25 cellular contexts compared by ENCODE assay signal in genomic region chr19:723247-723646, GRCh38. TPM values are rescaled to one million over a fixed set of nuclear protein-coding genes. Genes with fewer than 3 reads are reported as not detected.
DNase-seq lines count a peak whose midpoint lies in the region; ATAC-seq and TF ChIP-seq lines count a peak whose summit lies in the region.
"Had no signal": no experiment of that assay in that cellular context is flagged by ENCODE, and none has a peak within 500 bp of the region (broad histone marks: within the 10 kb centered on the region; RNA-seq: fewer than 3 reads in every experiment).

No MANE protein-coding gene starts in this region.

- H3K4me1 ChIP-seq in heart left ventricle, result peaks cover 0 to 50% (median 36%) of the 10 kb centered on the region in 12 donors
- peaks cover 26% of the 10 kb centered on the region for H3K4me1 ChIP-seq in OCI-LY7 (ENCODE audit: insufficient read depth, low read length, poor library complexity, severe bottlenecking)

- H3K4me3 ChIP-seq in heart left ventricle (no peak overlapping the region), OCI-LY7 (ENCODE audit: low read depth, low read length, poor library complexity, severe bottlenecking) (peak overlapping the region; percentile 3)
- H3K4me3 ChIP-seq: SK-N-MC had no signal

- CTCF ChIA-PET in OCI-LY7 (lab: Charles Lee; ENCODE audit: unreplicated experiment), result no interaction called here

- peaks cover 0 to 20% (median 10%) of the 10 kb centered on the region in 9 donors for H3K27me3 ChIP-seq in heart left ventricle

- POLR2A ChIA-PET in OCI-LY7 (lab: Charles Lee), result interaction anchor here (0.6 kb wide), 1 partner anchor 22 kb away, joined by 3 read pairs; no protein-coding TSS in a partner anchor

- peaks cover 0 to 18% (median 17%) of the 10 kb centered on the region in 3 donors for H3K27me3 Mint-ChIP-seq in naive B cell
- peaks cover 20% of the 10 kb centered on the region for H3K27me3 Mint-ChIP-seq in activated T-cell treated with anti-CD3 and anti-CD28 coated beads, Interleukin-2, amount 50 U/mL, for 4 hours (ENCODE audit: low read depth)

- H3K27ac Mint-ChIP-seq in naive B cell, result peak overlapping the region in 1 of 6 donors; percentile 79
- H3K27ac Mint-ChIP-seq: CD8-positive, alpha-beta memory T cell had no signal

- peak overlapping the region in 5 of 8 donors; percentile 45 to 64 (median 56) for H3K4me3 Mint-ChIP-seq in naive B cell
- no peak overlapping the region for H3K4me3 Mint-ChIP-seq in activated T-cell treated with anti-CD3 and anti-CD28 coated beads, Interleukin-2, amount 50 U/mL, for 4 hours

- H3K4me2 ChIP-seq in OCI-LY7 (ENCODE audit: low read length), result peak overlapping the region; percentile 52

- peaks cover 7 to 12% (median 8%) of the 10 kb centered on the region in 3 donors for H3K4me1 Mint-ChIP-seq in naive B cell
- no peaks in the 10 kb centered on the region for H3K4me1 Mint-ChIP-seq in activated T-cell treated with anti-CD3 and anti-CD28 coated beads, Interleukin-2, amount 50 U/mL, for 4 hours (ENCODE audit: low read depth)
- H3K4me1 Mint-ChIP-seq: CD8-positive, alpha-beta memory T cell had no signal

- intact Hi-C loops in heart left ventricle (cut with DNase I) (no loop called here), Right ventricle myocardium inferior (cut with DNase I) (no loop called here), OCI-LY7 (cut with micrococcal nuclease; ENCODE audit: unreplicated experiment) (no loop called here)

- DNase-seq in heart left ventricle (no peak), Right ventricle myocardium inferior (ENCODE audit: missing footprints) (no peak), OCI-LY7 (ENCODE audit: low spot score) (no peak), naive B cell (no peak), NCI-H69 (lab: John Stamatoyannopoulos, UW) (no peak), D341Med (ENCODE audit: low spot score) (no peak)
- no peak for DNase-seq in activated T-cell treated with anti-CD3 and anti-CD28 coated beads, Interleukin-2, amount 50 U/mL, for 4 hours
- DNase-seq: ACHN; Calu3; CD8-positive, alpha-beta memory T cell; GDM1; KBM-7; MM.1S; NCI-H1048; NCI-H1417 treated with DMSO at 0.1 percent for 48 hours; NCI-H187; NCI-H446; NCI-H526; PC-3; RPMI8226; SHP77 treated with DMSO at 0.1 percent for 48 hours had no signal

- TF ChIP-seq CTCF in heart left ventricle (IDR thresholded peaks at IDR 0.05) (no peak), OCI-LY7 (conservative IDR thresholded peaks at IDR 0.05; ENCODE audit: low read length) (no peak)

- H3K9me2 ChIP-seq in OCI-LY7 (ENCODE audit: insufficient read depth, low read length), result no peaks in the 10 kb centered on the region

- no peaks in the 10 kb centered on the region for H3K36me3 Mint-ChIP-seq in naive B cell
- no peaks in the 10 kb centered on the region for H3K36me3 Mint-ChIP-seq in activated T-cell treated with anti-CD3 and anti-CD28 coated beads, Interleukin-2, amount 50 U/mL, for 4 hours (ENCODE audit: insufficient read depth)
- H3K36me3 Mint-ChIP-seq: CD8-positive, alpha-beta memory T cell had no signal

- H3K9me3 Mint-ChIP-seq in naive B cell, result no peaks in the 10 kb centered on the region
- no peaks in the 10 kb centered on the region for H3K9me3 Mint-ChIP-seq in activated T-cell treated with anti-CD3 and anti-CD28 coated beads, Interleukin-2, amount 50 U/mL, for 4 hours
- H3K9me3 Mint-ChIP-seq: CD8-positive, alpha-beta memory T cell had no signal

- peaks cover 0 to 5% (median 0%) of the 10 kb centered on the region in 9 donors for H3K36me3 ChIP-seq in heart left ventricle
- H3K36me3 ChIP-seq in OCI-LY7 (ENCODE audit: insufficient read depth, low read length), result no peaks in the 10 kb centered on the region

- no peaks in the 10 kb centered on the region for H4K20me1 ChIP-seq in OCI-LY7 (ENCODE audit: insufficient read depth, low read length)

- BruUV-seq in OCI-LY7 (replicated peaks; lab: Mats Ljungman, UMichigan), result no TSS peak

- no peaks in the 10 kb centered on the region for H3K79me2 ChIP-seq in OCI-LY7 (ENCODE audit: insufficient read depth, low read depth, low read length)

- H3K9me3 ChIP-seq in heart left ventricle, result no peaks in the 10 kb centered on the region
- H3K9me3 ChIP-seq in OCI-LY7 (ENCODE audit: low read length), result no peaks in the 10 kb centered on the region

- H2AFZ ChIP-seq in OCI-LY7 (ENCODE audit: low read length), result no peak overlapping the region

- TF ChIP-seq POLR2A in heart left ventricle (IDR thresholded peaks at IDR 0.05), result no peak

- 78 to 84% (median 81%) methylated on average over 13 of the region's 13 CpGs for WGBS in heart left ventricle, 4 donors

- H3K27ac ChIP-seq in heart left ventricle, result peak overlapping the region in 8 of 12 donors; percentile 13 to 59 (median 38)
- H3K27ac ChIP-seq in OCI-LY7 (ENCODE audit: low read depth, low read length, poor library complexity, severe bottlenecking), result no peak overlapping the region
- peak overlapping the region; percentile 36 for H3K27ac ChIP-seq in temporal lobe (ENCODE audit: low read depth, low read length)
- H3K27ac ChIP-seq: 22Rv1, C4-2B, SK-N-MC had no signal

- ATAC-seq in heart left ventricle (no peak), Right ventricle myocardium inferior (no peak), naive B cell (ENCODE audit: low read depth in 2 of 2) (no peak)
- ATAC-seq in activated T-cell treated with anti-CD3 and anti-CD28 coated beads, Interleukin-2, amount 50 U/mL, for 4 hours, result no peak
- ATAC-seq: PC-3 had no signal

RNA-seq across cellular contexts. Expression of gene PALM, which starts 14.5 kb away (rescaled TPM):
- total RNA-seq in heart left ventricle (10 to 100 TPM; 13.5 to 42.3 (median 23.3) TPM), Right ventricle myocardium inferior (34.0 TPM), OCI-LY7 (2022) (0.42 and 1.2 TPM in 2 replicates), temporal lobe (84.1 TPM)
- polyA plus RNA-seq in heart left ventricle (10 to 100 TPM; 15.7 to 23.8 TPM), naive B cell (ENCODE audit: low read depth in 6 of 6) (under 1 TPM in 1 of 6 donors, not detected in 5; 0.35 TPM)
- 1.4 TPM in 1 of 2 replicates, not detected in the other for total RNA-seq in OCI-LY7 (2014; rRNA removed; shearing (Covaris generic))
- under 1 TPM; 0.26 to 0.61 (median 0.27) TPM for total RNA-seq in activated T-cell treated with anti-CD3 and anti-CD28 coated beads, Interleukin-2, amount 50 U/mL, for 4 hours
- total RNA-seq: CD8-positive, alpha-beta memory T cell had no signal
- polyA plus RNA-seq: CD8-positive, alpha-beta memory T cell had no signal

RNA-seq across cellular contexts. Expression of gene MISP, which starts 27.7 kb away (rescaled TPM):
- total RNA-seq in heart left ventricle, result 1 to 10 TPM in 1 of 9 donors, not detected in 8; 1.1 TPM
- under 1 TPM in 1 of 2 donors, not detected in 1; 0.06 TPM for polyA plus RNA-seq in heart left ventricle
- total RNA-seq in Right ventricle myocardium inferior, result not detected
- not detected in 2 replicates for total RNA-seq in OCI-LY7 (2014; rRNA removed; shearing (Covaris generic))
- total RNA-seq in OCI-LY7 (2022), result 0.23 TPM in 1 of 2 replicates, not detected in the other
- not detected for polyA plus RNA-seq in naive B cell (ENCODE audit: low read depth in 6 of 6)
- total RNA-seq in temporal lobe, result under 0.01 TPM
- total RNA-seq in activated T-cell treated with anti-CD3 and anti-CD28 coated beads, Interleukin-2, amount 50 U/mL, for 4 hours, result under 1 TPM in 1 of 3 donors, not detected in 2; 0.08 TPM
- total RNA-seq: CD8-positive, alpha-beta memory T cell had no signal
- polyA plus RNA-seq: CD8-positive, alpha-beta memory T cell had no signal

RNA-seq across cellular contexts. Expression of gene PRSS57, which starts 28.0 kb away (rescaled TPM):
- total RNA-seq in heart left ventricle (not detected), Right ventricle myocardium inferior (not detected), OCI-LY7 (2022) (not detected in 2 replicates), temporal lobe (not detected)
- polyA plus RNA-seq in heart left ventricle (not detected), naive B cell (ENCODE audit: low read depth in 6 of 6) (not detected)
- total RNA-seq in OCI-LY7 (2014; rRNA removed; shearing (Covaris generic)), result not detected in 2 replicates
- under 1 TPM in 2 of 3 donors, not detected in 1; 0.87 to 0.94 TPM for total RNA-seq in activated T-cell treated with anti-CD3 and anti-CD28 coated beads, Interleukin-2, amount 50 U/mL, for 4 hours
- total RNA-seq: Calu3; CD8-positive, alpha-beta memory T cell; PC-3 had no signal
- polyA plus RNA-seq: CD8-positive, alpha-beta memory T cell had no signal

RNA-seq across cellular contexts. Expression of gene FSTL3, which starts 47.1 kb away (rescaled TPM):
- total RNA-seq in heart left ventricle, result 100 to 1,000 TPM in 4 of 9 donors, 10 to 100 TPM in 5; 41.7 to 347 (median 99.9) TPM
- polyA plus RNA-seq in heart left ventricle, result 100 to 1,000 TPM; 131 to 376 TPM
- 37.1 TPM for total RNA-seq in Right ventricle myocardium inferior
- 3.4 and 5.7 TPM in 2 replicates for total RNA-seq in OCI-LY7 (2014; rRNA removed; shearing (Covaris generic))
- total RNA-seq in OCI-LY7 (2022), result 6.5 and 7.3 TPM in 2 replicates
- polyA plus RNA-seq in naive B cell (ENCODE audit: low read depth in 6 of 6), result 1 to 10 TPM in 4 of 6 donors, under 1 TPM in 1, not detected in 1; 0.77 to 3.6 (median 2.8) TPM
- total RNA-seq in temporal lobe, result 4.9 TPM
- total RNA-seq in activated T-cell treated with anti-CD3 and anti-CD28 coated beads, Interleukin-2, amount 50 U/mL, for 4 hours, result 1 to 10 TPM; 8.0 to 9.9 (median 8.3) TPM

Comparison
In these comparisons a context has a peak if more than half of its experiments do, and no peak if none do; other contexts are left out.
1. RNA of gene PALM, which starts 14.5 kb away (total RNA-seq): 84.1 TPM in temporal lobe (single experiment), 34.0 TPM in Right ventricle myocardium inferior (single experiment) and 13.5 to 42.3 TPM in heart left ventricle; 0.42 to 1.4 TPM in OCI-LY7 and 0.26 to 0.61 TPM in activated T-cell treated with anti-CD3 and anti-CD28 coated beads, Interleukin-2, amount 50 U/mL, for 4 hours; every median in the first group is over 4 times any median in the second.